11 cellular contexts compared by ENCODE assay signal in genomic region chr5:139462582-139463276, GRCh38. TPM values are rescaled to one million over a fixed set of nuclear protein-coding genes. Genes with fewer than 3 reads are reported as not detected.
A peak's percentile ranks its signal among the peaks of the same experiment; 100 is the strongest.
DNase-seq lines count a peak whose midpoint lies in the region; ATAC-seq and TF ChIP-seq lines count a peak whose summit lies in the region.
"Had no signal": no experiment of that assay in that cellular context is flagged by ENCODE, and none has a peak within 500 bp of the region (broad histone marks: within the 10 kb centered on the region; RNA-seq: fewer than 3 reads in every experiment).

Gene ECSCR (minus strand): TSS chr5:139462743. CDS start chr5:139462670, 73 bp downstream.

- CTCF ChIA-PET in activated naive CD4-positive, alpha-beta T cell treated with anti-CD3 and anti-CD28 coated beads, Interleukin-2, amount 10 ng/mL, durations not matched to agents 7 days and 5 days (lab: Charles Lee) = no interaction called here

- 77 to 83% methylated on average over 10 of the region's 10 CpGs for WGBS in esophagus, 2 donors
- 82% methylated on average over 10 of the region's 10 CpGs for WGBS in urinary bladder

- peak within 1 kb of the TSS; percentile 8 to 11 for H3K27ac ChIP-seq in esophagus (ENCODE audit: low read depth in 2 of 2, low read length in 1 of 2)
- H3K27ac ChIP-seq in urinary bladder (ENCODE audit: low read depth) = no peak within 1 kb of the TSS
- H3K27ac ChIP-seq: epithelial cell of prostate had no signal

- no peak for TF ChIP-seq CTCF in glutamatergic neuron (IDR thresholded peaks at IDR 0.05; ENCODE audit: partially characterized antibody, unreplicated experiment)

- no peak for DNase-seq in activated naive CD4-positive, alpha-beta T cell treated with anti-CD3 and anti-CD28 coated beads, Interleukin-2, amount 10 ng/mL, durations not matched to agents 7 days and 5 days
- DNase-seq in activated naive CD4-positive, alpha-beta T cell treated with anti-CD3 and anti-CD28 coated beads, Interleukin-2, amount 50 U/mL, for 16 hours = no peak
- DNase-seq in glutamatergic neuron (no peak), NCI-H1105 treated with DMSO at 0.1 percent for 48 hours (lab: John Stamatoyannopoulos, UW) (no peak)
- DNase-seq: mammary epithelial cell, trophoblast cell had no signal

- H3K27ac Mint-ChIP-seq in activated naive CD4-positive, alpha-beta T cell treated with anti-CD3 and anti-CD28 coated beads, Interleukin-2, amount 10 ng/mL, durations not matched to agents 7 days and 5 days = peak within 1 kb of the TSS; percentile 28
- H3K27ac Mint-ChIP-seq in glutamatergic neuron (ENCODE audit: unreplicated experiment) = no peak within 1 kb of the TSS

- H3K36me3 ChIP-seq in esophagus (ENCODE audit: control insufficient read depth in 2 of 2, insufficient read depth in 2 of 2, low read length in 1 of 2) = no peaks in the 10 kb centered on the region
- H3K36me3 ChIP-seq in mucosa of stomach (ENCODE audit: control insufficient read depth, insufficient read depth, low read length) = no peaks in the 10 kb centered on the region
- no peaks in the 10 kb centered on the region for H3K36me3 ChIP-seq in urinary bladder (ENCODE audit: insufficient read depth)

- H3K27me3 ChIP-seq in esophagus (ENCODE audit: control insufficient read depth in 1 of 2, insufficient read depth in 2 of 2, low read length in 2 of 2) (no peaks in the 10 kb centered on the region), mucosa of stomach (ENCODE audit: control insufficient read depth, insufficient read depth, low read length) (no peaks in the 10 kb centered on the region)

- peaks cover 0 to 4% of the 10 kb centered on the region in 2 donors for H3K4me1 ChIP-seq in esophagus (ENCODE audit: control insufficient read depth in 2 of 2, insufficient read depth in 2 of 2, low read length in 1 of 2)
- H3K4me1 ChIP-seq in mucosa of stomach (ENCODE audit: control insufficient read depth, insufficient read depth, low read length) = peaks cover 13% of the 10 kb centered on the region
- H3K4me1 ChIP-seq in urinary bladder (ENCODE audit: insufficient read depth) = no peaks in the 10 kb centered on the region

- H3K27me3 Mint-ChIP-seq in activated naive CD4-positive, alpha-beta T cell treated with anti-CD3 and anti-CD28 coated beads, Interleukin-2, amount 10 ng/mL, durations not matched to agents 7 days and 5 days = peaks cover 16% of the 10 kb centered on the region
- H3K27me3 Mint-ChIP-seq in glutamatergic neuron (ENCODE audit: unreplicated experiment) = peaks cover 3% of the 10 kb centered on the region

- peak within 1 kb of the TSS; percentile 34 for H3K9ac ChIP-seq in mucosa of stomach (ENCODE audit: low read length)

- no peaks in the 10 kb centered on the region for H3K9me3 ChIP-seq in esophagus (ENCODE audit: control insufficient read depth in 2 of 2, insufficient read depth in 1 of 2, low read depth in 1 of 2, low read length in 1 of 2)
- H3K9me3 ChIP-seq in mucosa of stomach (ENCODE audit: control insufficient read depth, low read length) = no peaks in the 10 kb centered on the region

- H3K36me3 Mint-ChIP-seq in activated naive CD4-positive, alpha-beta T cell treated with anti-CD3 and anti-CD28 coated beads, Interleukin-2, amount 10 ng/mL, durations not matched to agents 7 days and 5 days = no peaks in the 10 kb centered on the region
- no peaks in the 10 kb centered on the region for H3K36me3 Mint-ChIP-seq in glutamatergic neuron (ENCODE audit: unreplicated experiment)

- H3K4me3 Mint-ChIP-seq in activated naive CD4-positive, alpha-beta T cell treated with anti-CD3 and anti-CD28 coated beads, Interleukin-2, amount 10 ng/mL, durations not matched to agents 7 days and 5 days = no peak within 1 kb of the TSS
- no peak within 1 kb of the TSS for H3K4me3 Mint-ChIP-seq in glutamatergic neuron (ENCODE audit: unreplicated experiment)

- ATAC-seq in HG02885 (IDR thresholded peaks at IDR 0.05; ENCODE audit: poor library complexity, unreplicated experiment) = no peak

- H3K4me3 ChIP-seq in esophagus (ENCODE audit: low read depth in 1 of 2, low read length in 2 of 2) (no peak within 1 kb of the TSS), mucosa of stomach (ENCODE audit: low read length) (no peak within 1 kb of the TSS), urinary bladder (ENCODE audit: low read depth, low read length) (peak within 1 kb of the TSS; percentile 7)

- peaks cover 41% of the 10 kb centered on the region for H3K4me1 Mint-ChIP-seq in activated naive CD4-positive, alpha-beta T cell treated with anti-CD3 and anti-CD28 coated beads, Interleukin-2, amount 10 ng/mL, durations not matched to agents 7 days and 5 days
- no peaks in the 10 kb centered on the region for H3K4me1 Mint-ChIP-seq in glutamatergic neuron (ENCODE audit: low read depth, unreplicated experiment)

- no peaks in the 10 kb centered on the region for H3K9me3 Mint-ChIP-seq in activated naive CD4-positive, alpha-beta T cell treated with anti-CD3 and anti-CD28 coated beads, Interleukin-2, amount 10 ng/mL, durations not matched to agents 7 days and 5 days
- H3K9me3 Mint-ChIP-seq in glutamatergic neuron (ENCODE audit: unreplicated experiment) = no peaks in the 10 kb centered on the region

RNA-seq across cellular contexts. Expression of gene ECSCR, which starts in this region (rescaled TPM):
- polyA plus RNA-seq in esophagus (10 to 100 TPM in 1 of 2 donors, 1 to 10 TPM in 1; 3.1 to 11.4 TPM), urinary bladder (51.4 TPM)
- total RNA-seq in urinary bladder (23.8 TPM), glutamatergic neuron (ENCODE audit: unreplicated experiment) (not detected)
- total RNA-seq: mammary epithelial cell had no signal
- polyA plus RNA-seq: mammary epithelial cell had no signal

Comparison
In these comparisons a context has a peak if more than half of its experiments do, and no peak if none do; other contexts are left out.
1. RNA of gene ECSCR (total RNA-seq): 23.8 TPM in urinary bladder (single experiment); not detected in glutamatergic neuron (single experiment); every median in the first group is over 10 times any median in the second.